ENCODE assay signal across 8 cellular contexts in genomic region chr1:235642021-235642942, GRCh38. TPM values are rescaled to one million over a fixed set of nuclear protein-coding genes. Genes with fewer than 3 reads are reported as not detected.
DNase-seq lines count a peak whose midpoint lies in the region; ATAC-seq and TF ChIP-seq lines count a peak whose summit lies in the region.

No MANE protein-coding gene starts in this region.

- H3K9me2 ChIP-seq in GM23248 (ENCODE audit: insufficient read depth), result no peaks in the 10 kb centered on the region

- H3K9me3 Mint-ChIP-seq in CD4-positive, CD25-positive, alpha-beta regulatory T cell, result no peaks in the 10 kb centered on the region
- H3K9me3 Mint-ChIP-seq in WTC11, result no peaks in the 10 kb centered on the region

- peak; percentile 22 to 70 (median 26) for DNase-seq in CD4-positive, CD25-positive, alpha-beta regulatory T cell
- DNase-seq in M059J (ENCODE audit: low read depth) (peak; percentile 63), WTC11 (ENCODE audit: low spot score) (peak; percentile 43), coronary artery (ENCODE audit: low spot score) (no peak), putamen (ENCODE audit: low spot score) (no peak), GM23248 (no peak)
- peak; percentile 23 to 50 for DNase-seq in stimulated activated CD4-positive, alpha-beta T cell treated with anti-CD3 and anti-CD28 coated beads, Interleukin-12 subunit alpha, Interleukin-12 subunit beta, amount 100 ng/mL, for 24 hours (ENCODE audit: low read depth in 2 of 2)

- 81 to 82% methylated on average over 45 to 46 of the region's 46 CpGs for whole genome bisulfite sequencing in GM23248 (ENCODE audit: low coverage in 1 of 2, low lambda C conversion rate in 2 of 2, missing lambda C conversion rate in 2 of 2), 2 experiments

- CTCF ChIA-PET in WTC11 (lab: Charles Lee), result interaction anchor here (1.0 to 2.1 kb wide), 6 partner anchors 9 to 138 kb away, joined by 4 to 9 read pairs (median 4); partner anchors contain the start of gene B3GALNT2

- peaks cover 53% of the 10 kb centered on the region for H3K27me3 Mint-ChIP-seq in CD4-positive, CD25-positive, alpha-beta regulatory T cell
- no peaks in the 10 kb centered on the region for H3K27me3 Mint-ChIP-seq in WTC11 (ENCODE audit: low read depth)

- H4K20me1 ChIP-seq in GM23248 (ENCODE audit: insufficient read depth), result no peaks in the 10 kb centered on the region

- peak overlapping the region; percentile 77 for H3K4me3 ChIP-seq in CD4-positive, CD25-positive, alpha-beta regulatory T cell (ENCODE audit: low read depth, low read length)
- H3K4me3 ChIP-seq in coronary artery, result peak overlapping the region; percentile 9
- no peak overlapping the region for H3K4me3 ChIP-seq in GM23248

- no peak for TF ChIP-seq CTCF in WTC11 (IDR thresholded peaks at IDR 0.05)
- TF ChIP-seq CTCF in coronary artery (IDR thresholded peaks at IDR 0.05), result no peak

- H3K9ac ChIP-seq in GM23248, result no peak overlapping the region

- peaks cover 15% of the 10 kb centered on the region for H3K4me1 ChIP-seq in CD4-positive, CD25-positive, alpha-beta regulatory T cell (ENCODE audit: control insufficient read depth, insufficient read depth, low read length, poor library complexity, severe bottlenecking)
- H3K4me1 ChIP-seq in GM23248 (ENCODE audit: insufficient read depth), result no peaks in the 10 kb centered on the region

- no peaks in the 10 kb centered on the region for H3F3A ChIP-seq in GM23248 (ENCODE audit: insufficient read depth)

- peak overlapping the region; percentile 39 to 92 (median 79) for H3K27ac Mint-ChIP-seq in CD4-positive, CD25-positive, alpha-beta regulatory T cell
- peak overlapping the region; percentile 97 for H3K27ac Mint-ChIP-seq in WTC11

- no peak overlapping the region for H2AFZ ChIP-seq in GM23248

- H3K27ac ChIP-seq in CD4-positive, CD25-positive, alpha-beta regulatory T cell (ENCODE audit: insufficient read depth, low read length, poor library complexity, severe bottlenecking), result no peak overlapping the region
- H3K27ac ChIP-seq in coronary artery (no peak overlapping the region), GM23248 (no peak overlapping the region)

- ATAC-seq in CD4-positive, CD25-positive, alpha-beta regulatory T cell (ENCODE audit: low read depth in 2 of 2), result peak; percentile 67 to 75
- peak; percentile 56 for ATAC-seq in GM21515 (IDR thresholded peaks at IDR 0.05; ENCODE audit: unreplicated experiment)
- ATAC-seq in WTC11, result peak; percentile 51

- H3K9me3 ChIP-seq in CD4-positive, CD25-positive, alpha-beta regulatory T cell (ENCODE audit: control insufficient read depth in 2 of 2, low read length in 2 of 2), result no peaks in the 10 kb centered on the region
- H3K9me3 ChIP-seq in GM23248 (ENCODE audit: low read depth), result no peaks in the 10 kb centered on the region

- no peaks in the 10 kb centered on the region for H3K36me3 ChIP-seq in CD4-positive, CD25-positive, alpha-beta regulatory T cell (ENCODE audit: control insufficient read depth, insufficient read depth, low read length)
- no peaks in the 10 kb centered on the region for H3K36me3 ChIP-seq in GM23248 (ENCODE audit: low read depth)

- in situ Hi-C loops in GM23248 (cut with MboI), result no loop called here

- no peaks in the 10 kb centered on the region for H3K36me3 Mint-ChIP-seq in CD4-positive, CD25-positive, alpha-beta regulatory T cell
- no peaks in the 10 kb centered on the region for H3K36me3 Mint-ChIP-seq in WTC11

- no peak overlapping the region for H3K4me2 ChIP-seq in GM23248 (ENCODE audit: unreplicated experiment)

- POLR2A ChIA-PET in WTC11 (lab: Charles Lee), result interaction anchor here (0.7 kb wide), 1 partner anchor 11 kb away, joined by 3 read pairs; no protein-coding TSS in a partner anchor

- no peaks in the 10 kb centered on the region for H3K27me3 ChIP-seq in CD4-positive, CD25-positive, alpha-beta regulatory T cell (ENCODE audit: control insufficient read depth, insufficient read depth, low read length)
- H3K27me3 ChIP-seq in GM23248 (replicated peaks; ENCODE audit: insufficient read depth), result peaks cover 15% of the 10 kb centered on the region

- peaks cover 11 to 20% (median 16%) of the 10 kb centered on the region in 4 donors for H3K4me1 Mint-ChIP-seq in CD4-positive, CD25-positive, alpha-beta regulatory T cell
- peaks cover 57% of the 10 kb centered on the region for H3K4me1 Mint-ChIP-seq in WTC11

- no peaks in the 10 kb centered on the region for H3K79me2 ChIP-seq in GM23248 (ENCODE audit: insufficient read depth)

- peak overlapping the region; percentile 61 to 89 (median 79) for H3K4me3 Mint-ChIP-seq in CD4-positive, CD25-positive, alpha-beta regulatory T cell
- no peak overlapping the region; the same call in 1 of the 2 replicates for H3K4me3 Mint-ChIP-seq in WTC11

TF ChIP-seq in WTC11, 78 proteins besides CTCF, POLR2A, EP300 and RAD21:
- TF ChIP-seq NFATC4 (CRISPR knock-in tag; IDR thresholded peaks at IDR 0.05) (no peak), USF1 (CRISPR knock-in tag; IDR thresholded peaks at IDR 0.05) (no peak), CREB1 (CRISPR knock-in tag; IDR thresholded peaks at IDR 0.05) (no peak), SMAD4 (CRISPR knock-in tag; IDR thresholded peaks at IDR 0.05) (no peak), FOXP4 (CRISPR knock-in tag; IDR thresholded peaks at IDR 0.05) (peak; percentile 38; the same call in 1 of the 2 replicates), MAX (CRISPR knock-in tag; IDR thresholded peaks at IDR 0.05) (no peak), E2F4 (CRISPR knock-in tag; IDR thresholded peaks at IDR 0.05; ENCODE audit: borderline replicate concordance, low read depth) (no peak), ELF4 (CRISPR knock-in tag; IDR thresholded peaks at IDR 0.05; ENCODE audit: low read depth) (no peak)
TF ChIP-seq in WTC11: peak in this region for 1.

RNA-seq across cellular contexts. Expression of gene GNG4, which starts 7.3 kb away (rescaled TPM):
- total RNA-seq in CD4-positive, CD25-positive, alpha-beta regulatory T cell, result not detected
- not detected for polyA plus RNA-seq in CD4-positive, CD25-positive, alpha-beta regulatory T cell
- total RNA-seq in M059J (2014; rRNA removed; shearing (Covaris generic)), result 0.32 and 0.52 TPM in 2 replicates
- total RNA-seq in WTC11 (2021), result 38.3 to 40.9 TPM (median 40.8 TPM) in 3 replicates
- total RNA-seq in GM23248 (2014; rRNA removed; shearing (Covaris generic)), result 0.32 and 2.0 TPM in 2 replicates
- 1.2 and 1.6 TPM in 2 replicates for polyA plus RNA-seq in GM23248 (2016; fragmentation: Nextera tagmentation; extraction: Ambion mirVana)

Comparison
In these comparisons a context has a peak if more than half of its experiments do, and no peak if none do; other contexts are left out.
1. DNase-seq: peak in CD4-positive, CD25-positive, alpha-beta regulatory T cell (3 of 3), M059J (single experiment), WTC11 (single experiment) and stimulated activated CD4-positive, alpha-beta T cell treated with anti-CD3 and anti-CD28 coated beads, Interleukin-12 subunit alpha, Interleukin-12 subunit beta, amount 100 ng/mL, for 24 hours (2 of 2); none in coronary artery (single experiment), putamen (single experiment) and GM23248 (single experiment).
2. RNA of gene GNG4, which starts 7.3 kb away (total RNA-seq): 38.3 to 40.9 TPM in WTC11; 0.32 to 2.0 TPM in GM23248, 0.32 to 0.52 TPM in M059J and not detected in CD4-positive, CD25-positive, alpha-beta regulatory T cell (single experiment); every median in the first group is over 10 times any median in the second.
3. Peak in every context shown above with its lines, with median percentiles within 50 percentile points of each other: ATAC-seq.